In the genomic region with DNA sequence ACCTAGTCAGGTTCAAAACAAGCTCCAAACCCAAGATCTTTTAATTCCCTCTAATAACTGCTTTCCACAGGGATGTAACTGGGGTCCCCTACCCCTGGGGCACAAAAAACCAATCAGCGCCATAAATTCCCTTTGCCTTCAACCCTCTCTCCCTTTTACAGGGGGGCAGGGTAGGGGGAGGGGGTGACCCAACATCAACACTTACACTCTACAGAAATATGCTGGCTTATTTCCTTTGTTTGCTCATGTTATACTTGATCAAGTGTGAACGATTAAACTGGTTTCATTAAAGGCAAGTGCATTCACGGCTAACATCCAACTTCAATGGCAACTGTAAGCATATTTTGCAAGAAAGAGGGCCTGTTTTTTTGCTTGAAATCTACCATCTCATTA, we compare ENCODE assay signal across 9 cellular contexts. TPM values are rescaled to one million over a fixed set of nuclear protein-coding genes. Genes with fewer than 3 reads are reported as not detected.
DNase-seq lines count a peak whose midpoint lies in the region; ATAC-seq and TF ChIP-seq lines count a peak whose summit lies in the region.
"Had no signal": no experiment of that assay in that cellular context is flagged by ENCODE, and none has a peak within 500 bp of the region (broad histone marks: within the 10 kb centered on the region; RNA-seq: fewer than 3 reads in every experiment).

No MANE protein-coding gene starts in this region.

- peaks cover 10% of the 10 kb centered on the region for H3K4me1 Mint-ChIP-seq in activated B cell treated with CpG ODN at 0.5 μM for 24 hours

- no peak for ATAC-seq in activated B cell treated with CpG ODN at 0.5 μM for 24 hours (ENCODE audit: low read depth)
- no peak for ATAC-seq in HG03469 (IDR thresholded peaks at IDR 0.05; ENCODE audit: unreplicated experiment)
- no peak for ATAC-seq in GM18867 (IDR thresholded peaks at IDR 0.05; ENCODE audit: unreplicated experiment)
- ATAC-seq: stimulated activated naive CD8-positive, alpha-beta T cell treated with anti-CD3 and anti-CD28 coated beads, Interleukin-15, Interleukin-2, amounts not matched to agents 100 U/mL and 50 U/mL, for 24 hours had no signal

- no peaks in the 10 kb centered on the region for H3K36me3 Mint-ChIP-seq in activated B cell treated with CpG ODN at 0.5 μM for 24 hours (ENCODE audit: low read depth)

- CTCF ChIA-PET in activated B cell treated with CpG ODN at 0.5 μM for 24 hours (lab: Charles Lee) = no interaction called here

- intact Hi-C loops in activated B cell treated with CpG ODN at 0.5 μM for 24 hours (cut with micrococcal nuclease) = no loop called here

- POLR2A ChIA-PET in activated B cell treated with CpG ODN at 0.5 μM for 24 hours (lab: Charles Lee) = interaction anchor here (0.6 kb wide), 1 partner anchor 88 kb away, joined by 3 read pairs; no protein-coding TSS in a partner anchor

- peak overlapping the region; percentile 5 for H3K4me3 Mint-ChIP-seq in activated B cell treated with CpG ODN at 0.5 μM for 24 hours

- peaks cover 48% of the 10 kb centered on the region for H3K27me3 Mint-ChIP-seq in activated B cell treated with CpG ODN at 0.5 μM for 24 hours

- H3K9me3 Mint-ChIP-seq in activated B cell treated with CpG ODN at 0.5 μM for 24 hours = no peaks in the 10 kb centered on the region

- H3K27ac Mint-ChIP-seq in activated B cell treated with CpG ODN at 0.5 μM for 24 hours = no peak overlapping the region

- peak overlapping the region; percentile 86 for H3K27ac ChIP-seq in substantia nigra (ENCODE audit: low read depth, low read length, poor library complexity, severe bottlenecking)

- no peak for TF ChIP-seq CTCF in activated B cell treated with CpG ODN at 0.5 μM for 24 hours (IDR thresholded peaks at IDR 0.05)

- DNase-seq in NCI-H510A treated with DMSO at 0.1 percent for 48 hours (lab: John Stamatoyannopoulos, UW) (peak; percentile 67), NCI-H510A (lab: John Stamatoyannopoulos, UW) (no peak), activated B cell treated with CpG ODN at 0.5 μM for 24 hours (no peak), islet precursor cell (peak; percentile 47), substantia nigra (lab: John Stamatoyannopoulos, UW) (no peak)
- DNase-seq in stimulated activated CD4-positive, alpha-beta T cell treated with anti-CD3 and anti-CD28 coated beads, Interleukin-15, amount 100 ng/mL, for 24 hours = no peak
- DNase-seq: stimulated activated naive CD8-positive, alpha-beta T cell treated with anti-CD3 and anti-CD28 coated beads, Interleukin-15, Interleukin-2, amounts not matched to agents 100 U/mL and 50 U/mL, for 24 hours had no signal

RNA-seq across cellular contexts. Expression of gene CTBP2, which starts 2.9 kb away (rescaled TPM):
- 0.29 and 0.42 TPM in 2 replicates for total RNA-seq in activated B cell treated with CpG ODN at 0.5 μM for 24 hours

Comparison
In these comparisons a context has a peak if more than half of its experiments do, and no peak if none do; other contexts are left out.
1. DNase-seq: peak in NCI-H510A treated with DMSO at 0.1 percent for 48 hours (single experiment) and islet precursor cell (single experiment); none in NCI-H510A (single experiment), activated B cell treated with CpG ODN at 0.5 μM for 24 hours (single experiment), substantia nigra (0 of 49) and stimulated activated CD4-positive, alpha-beta T cell treated with anti-CD3 and anti-CD28 coated beads, Interleukin-15, amount 100 ng/mL, for 24 hours (single experiment).